ENCODE assay signal across 20 cellular contexts in the genomic region with DNA sequence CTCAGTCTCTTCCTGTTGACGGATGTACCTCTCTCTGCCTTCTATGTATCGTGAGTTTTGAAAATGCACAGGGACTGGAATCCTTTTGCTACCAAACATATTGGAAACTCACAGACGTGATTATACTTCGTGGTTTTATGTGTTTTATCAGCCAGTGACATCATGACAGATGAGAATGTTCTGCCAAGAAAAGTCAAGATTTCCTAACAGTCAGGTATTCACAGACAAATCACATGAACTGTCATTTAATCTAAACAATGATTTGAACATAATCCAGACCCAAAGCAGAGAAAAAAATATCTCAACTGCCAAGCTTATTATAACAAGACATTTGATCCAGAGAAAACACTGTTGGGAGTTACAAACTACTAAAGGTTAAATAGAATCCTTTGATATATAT.
"Had no signal": no experiment of that assay in that cellular context is flagged by ENCODE, and none has a peak within 500 bp of the region (broad histone marks: within the 10 kb centered on the region; RNA-seq: fewer than 3 reads in every experiment).

No MANE protein-coding gene starts in this region.

- ATAC-seq: gastrocnemius medialis; natural killer cell treated with Interleukin-12 subunit alpha and Interleukin-12 subunit beta and Interleukin-15 and Interleukin-18, amount 100 ng/mL, for 72 hours had no signal

- H3K4me3 ChIP-seq: breast epithelium, dorsolateral prefrontal cortex, gastrocnemius medialis, left ventricle myocardium inferior, tibial nerve, vagina had no signal

- H3K36me3 ChIP-seq: breast epithelium, gastrocnemius medialis, left ventricle myocardium inferior, tibial nerve, vagina had no signal

- H3K27ac ChIP-seq: breast epithelium, dorsolateral prefrontal cortex, gastrocnemius medialis, left ventricle myocardium inferior, tibial nerve, vagina had no signal

- H3K9me3 ChIP-seq: breast epithelium, gastrocnemius medialis, left ventricle myocardium inferior, tibial nerve, vagina had no signal

- DNase-seq: activated CD4-positive, alpha-beta T cell treated with anti-CD3 and anti-CD28 coated beads, Interleukin-2, amount 10 ng/mL, durations not matched to agents 24 days and 14 days; activated CD4-positive, CD25-positive, alpha-beta regulatory T cell; activated naive CD4-positive, alpha-beta T cell; activated naive CD8-positive, alpha-beta T cell treated with anti-CD3 and anti-CD28 coated beads, Interleukin-2, amount 10 ng/mL, durations not matched to agents 7 days and 5 days; aorta; dorsolateral prefrontal cortex; gastrocnemius medialis; islet precursor cell; left ventricle myocardium inferior; mesendoderm; nucleus accumbens; posterior cingulate gyrus; stimulated activated CD4-positive, alpha-beta T cell treated with anti-CD3 and anti-CD28 coated beads, Interleukin-15, amount 100 ng/mL, for 24 hours; stimulated activated CD4-positive, alpha-beta T cell treated with anti-CD3 and anti-CD28 coated beads, Interleukin-4, amount 100 ng/mL, for 24 hours; stimulated activated naive CD4-positive, alpha-beta T cell; substantia nigra had no signal

- H3K4me1 ChIP-seq: breast epithelium, gastrocnemius medialis, left ventricle myocardium inferior, tibial nerve had no signal

- H3K27me3 ChIP-seq: breast epithelium, gastrocnemius medialis, tibial nerve, vagina had no signal
